In the genomic region with DNA sequence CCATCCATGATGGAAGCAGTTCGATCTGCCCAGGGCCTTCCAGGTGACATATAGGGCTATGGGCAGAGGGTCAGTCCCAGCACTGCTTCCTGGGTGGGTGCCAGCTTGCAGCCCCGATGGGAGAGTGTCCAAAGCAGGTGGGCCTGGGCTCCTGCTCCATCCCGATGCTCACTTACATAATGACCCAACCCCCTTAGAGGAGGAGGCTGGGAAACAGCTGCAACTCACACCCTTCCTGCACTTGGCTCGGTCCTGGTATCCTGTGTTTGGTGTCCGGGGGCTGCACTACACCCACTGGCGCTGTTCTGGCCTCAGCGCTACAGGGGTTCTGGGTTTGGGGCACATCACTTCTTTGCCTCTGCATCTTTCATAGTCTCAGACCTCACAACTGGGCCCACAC, we compare ENCODE assay signal across 31 cellular contexts.
"Had no signal": no experiment of that assay in that cellular context is flagged by ENCODE, and none has a peak within 500 bp of the region (broad histone marks: within the 10 kb centered on the region; RNA-seq: fewer than 3 reads in every experiment).

No MANE protein-coding gene starts in this region.

- H3K4me3 Mint-ChIP-seq: activated B cell treated with CpG ODN at 0.5 μM for 24 hours; activated CD8-positive, alpha-beta T cell treated with anti-CD3 and anti-CD28 coated beads for 36 hours; activated naive CD8-positive, alpha-beta T cell; activated T-cell treated with anti-CD3 and anti-CD28 coated beads, Interleukin-2, amount 50 U/mL, for 4 hours; activated T-helper 17 cell treated with anti-CD3 and anti-CD28 coated beads, Interleukin-2, amount 50 U/mL, for 72 hours; effector memory CD8-positive, alpha-beta T cell; T-helper 17 cell; T-helper 2 cell treated with Interferon-gamma antibody and Interleukin-4, amounts not matched to agents 5 μg/mL and 100 μg/mL, for 36 hours had no signal

- H3K27me3 Mint-ChIP-seq: activated B cell treated with CpG ODN at 0.5 μM for 24 hours; activated CD8-positive, alpha-beta T cell treated with anti-CD3 and anti-CD28 coated beads for 36 hours; activated naive CD8-positive, alpha-beta T cell; activated T-helper 17 cell treated with anti-CD3 and anti-CD28 coated beads, Interleukin-2, amount 50 U/mL, for 72 hours had no signal

- H3K36me3 ChIP-seq: brain microvascular endothelial cell, gastrocnemius medialis, WERI-Rb-1 had no signal

- H3K4me3 ChIP-seq: esophagus muscularis mucosa, gastrocnemius medialis had no signal

- H3K27me3 ChIP-seq: brain microvascular endothelial cell, esophagus muscularis mucosa, gastrocnemius medialis had no signal

- DNase-seq: activated B cell treated with CpG ODN at 0.5 μM for 24 hours; activated CD4-positive, alpha-beta T cell treated with anti-CD3 and anti-CD28 coated beads for 48 hours; activated CD4-positive, alpha-beta T cell treated with anti-CD3 and anti-CD28 coated beads, Interleukin-2, amount 50 U/mL, for 1 hour; activated CD4-positive, alpha-beta T cell treated with anti-CD3 and anti-CD28 coated beads, Interleukin-2, amount 50 U/mL, for 48 hours; activated CD8-positive, alpha-beta memory T cell treated with anti-CD3 and anti-CD28 coated beads for 24 hours; activated CD8-positive, alpha-beta T cell treated with anti-CD3 and anti-CD28 coated beads for 36 hours; activated effector memory CD4-positive, alpha-beta T cell treated with Interleukin-2 at 50 U/mL for 16 hours; activated gamma-delta T cell treated with Interleukin-2 at 50 U/mL for 16 hours; activated naive CD4-positive, alpha-beta T cell treated with anti-CD3 and anti-CD28 coated beads, Interleukin-2, amount 50 U/mL, for 16 hours; activated naive CD4-positive, alpha-beta T cell treated with Interleukin-2 at 50 U/mL for 16 hours; activated T-cell treated with anti-CD3 and anti-CD28 coated beads, Interleukin-2, amount 50 U/mL, for 4 hours; amniotic stem cell; anterior cingulate cortex; brain microvascular endothelial cell; caudate nucleus; cortex of kidney; dermis blood vessel endothelial cell; effector CD4-positive, alpha-beta T cell; effector memory CD8-positive, alpha-beta T cell; erythroblast; foreskin keratinocyte; gastrocnemius medialis; T-helper 1 cell; T-helper 17 cell; T1000; WERI-Rb-1 had no signal

- H3K4me1 Mint-ChIP-seq: activated B cell treated with CpG ODN at 0.5 μM for 24 hours; activated T-helper 17 cell treated with anti-CD3 and anti-CD28 coated beads, Interleukin-2, amount 50 U/mL, for 72 hours had no signal

- H3K36me3 Mint-ChIP-seq: activated naive CD8-positive, alpha-beta T cell had no signal

- H3K27ac Mint-ChIP-seq: activated B cell treated with CpG ODN at 0.5 μM for 24 hours; activated CD8-positive, alpha-beta T cell treated with anti-CD3 and anti-CD28 coated beads for 36 hours; activated naive CD8-positive, alpha-beta T cell; activated T-helper 17 cell treated with anti-CD3 and anti-CD28 coated beads, Interleukin-2, amount 50 U/mL, for 72 hours; effector memory CD8-positive, alpha-beta T cell; T-helper 17 cell; T-helper 2 cell treated with Interferon-gamma antibody and Interleukin-4, amounts not matched to agents 5 μg/mL and 100 μg/mL, for 36 hours had no signal

- H3K9me3 Mint-ChIP-seq: activated B cell treated with CpG ODN at 0.5 μM for 24 hours; activated CD8-positive, alpha-beta T cell treated with anti-CD3 and anti-CD28 coated beads for 36 hours; activated T-cell treated with anti-CD3 and anti-CD28 coated beads, Interleukin-2, amount 50 U/mL, for 4 hours; activated T-helper 17 cell treated with anti-CD3 and anti-CD28 coated beads, Interleukin-2, amount 50 U/mL, for 72 hours; effector memory CD8-positive, alpha-beta T cell; T-helper 2 cell treated with Interferon-gamma antibody and Interleukin-4, amounts not matched to agents 5 μg/mL and 100 μg/mL, for 36 hours had no signal

- ATAC-seq: activated CD4-positive, CD25-positive, alpha-beta regulatory T cell treated with anti-CD3 and anti-CD28 coated beads, Interleukin-2, amount 50 U/mL, for 24 hours; activated CD8-positive, alpha-beta T cell treated with anti-CD3 and anti-CD28 coated beads for 36 hours; activated T-cell treated with anti-CD3 and anti-CD28 coated beads, Interleukin-2, amount 50 U/mL, for 4 hours; activated T-helper 17 cell treated with anti-CD3 and anti-CD28 coated beads, Interleukin-2, amount 50 U/mL, for 72 hours; effector memory CD8-positive, alpha-beta T cell; foreskin keratinocyte; gastrocnemius medialis; T-helper 17 cell had no signal

- H3K9me3 ChIP-seq: esophagus muscularis mucosa, gastrocnemius medialis had no signal

- H3K4me1 ChIP-seq: esophagus muscularis mucosa, foreskin keratinocyte had no signal

- H3K27ac ChIP-seq: brain microvascular endothelial cell, esophagus muscularis mucosa, foreskin keratinocyte, gastrocnemius medialis, WERI-Rb-1 had no signal
